ENCODE assay signal across 8 cellular contexts in genomic region chr6:34249469-34250370, GRCh38. TPM values are rescaled to one million over a fixed set of nuclear protein-coding genes. Genes with fewer than 3 reads are reported as not detected.
DNase-seq lines count a peak whose midpoint lies in the region; ATAC-seq and TF ChIP-seq lines count a peak whose summit lies in the region.

No MANE protein-coding gene starts in this region.

- H2AFZ ChIP-seq in DND-41 (ENCODE audit: low read depth, low read length): peak overlapping the region; percentile 97
- H2AFZ ChIP-seq in OCI-LY1 (ENCODE audit: low read length): peak overlapping the region; percentile 28; the same call in 1 of the 2 replicates
- H2AFZ ChIP-seq in neural cell (ENCODE audit: low read depth, low read length): peak overlapping the region; percentile 93

- TF ChIP-seq CTCF in DND-41 (IDR thresholded peaks at IDR 0.05; ENCODE audit: borderline replicate concordance, extremely low read depth, low read length, poor library complexity, severe bottlenecking) (no peak), OCI-LY1 (IDR thresholded peaks at IDR 0.05; ENCODE audit: low read length) (no peak), epithelial cell of esophagus (IDR thresholded peaks at IDR 0.05; ENCODE audit: insufficient read depth, low read depth, low read length, missing control alignments) (no peak), neural cell (IDR thresholded peaks at IDR 0.05; ENCODE audit: poor library complexity, severe bottlenecking) (no peak)

- TF ChIP-seq RAD21 in neural cell (conservative IDR thresholded peaks at IDR 0.05): no peak

- H3K79me2 ChIP-seq in DND-41 (ENCODE audit: insufficient read depth, low read length) (peaks cover 5% of the 10 kb centered on the region), OCI-LY1 (ENCODE audit: insufficient read depth, low read length) (no peaks in the 10 kb centered on the region), neural cell (replicated peaks; ENCODE audit: insufficient read depth, low read length) (no peaks in the 10 kb centered on the region)

- H3K27ac ChIP-seq in DND-41 (ENCODE audit: low read length) (peak overlapping the region; percentile 84), OCI-LY1 (ENCODE audit: low read depth, low read length, poor library complexity, severe bottlenecking) (no peak overlapping the region), neural cell (ENCODE audit: low read length) (no peak overlapping the region)

- no peak for TF ChIP-seq EP300 in neural cell (conservative IDR thresholded peaks at IDR 0.05; ENCODE audit: poor library complexity, severe bottlenecking)

- H3K4me1 ChIP-seq in DND-41 (ENCODE audit: insufficient read depth, low read length) (peaks cover 27% of the 10 kb centered on the region), OCI-LY1 (ENCODE audit: insufficient read depth, low read length, severe bottlenecking) (peaks cover 16% of the 10 kb centered on the region)

- H3K27me3 ChIP-seq in DND-41 (ENCODE audit: insufficient read depth, low read length, poor library complexity) (no peaks in the 10 kb centered on the region), OCI-LY1 (ENCODE audit: insufficient read depth, low read length) (no peaks in the 10 kb centered on the region), neural cell (ENCODE audit: insufficient read depth, low read depth, low read length) (no peaks in the 10 kb centered on the region)

- H3K9ac ChIP-seq in DND-41 (ENCODE audit: low read depth, low read length) (peak overlapping the region; percentile 81), OCI-LY1 (ENCODE audit: low read length) (peak overlapping the region; percentile 73), neural cell (ENCODE audit: low read length) (peak overlapping the region; percentile 76)

- DNase-seq in DND-41: no peak
- DNase-seq in epithelial cell of esophagus (ENCODE audit: low read depth): no peak
- no peak for DNase-seq in 8988T
- DNase-seq in SW 1271 (lab: John Stamatoyannopoulos, UW): no peak

- H3F3A ChIP-seq in OCI-LY1 (ENCODE audit: insufficient read depth, low read length): peaks cover 3% of the 10 kb centered on the region; the same call in 1 of the 2 replicates
- H3F3A ChIP-seq in neural cell (ENCODE audit: insufficient read depth, low read length, poor library complexity, severe bottlenecking): no peaks in the 10 kb centered on the region

- peaks cover 15% of the 10 kb centered on the region; the same call in 1 of the 2 replicates for H3K36me3 ChIP-seq in DND-41 (ENCODE audit: insufficient read depth, low read length)
- peaks cover 2% of the 10 kb centered on the region for H3K36me3 ChIP-seq in OCI-LY1 (ENCODE audit: insufficient read depth, low read length)
- no peaks in the 10 kb centered on the region for H3K36me3 ChIP-seq in neural cell (ENCODE audit: insufficient read depth, low read length)

- H3K9me2 ChIP-seq in OCI-LY1 (ENCODE audit: low read depth, low read length) (no peaks in the 10 kb centered on the region), neural cell (ENCODE audit: insufficient read depth, low read length) (no peaks in the 10 kb centered on the region)

- peak overlapping the region; percentile 100 for H3K4me2 ChIP-seq in DND-41 (ENCODE audit: insufficient read depth, low read length)
- peak overlapping the region; percentile 98 for H3K4me2 ChIP-seq in OCI-LY1 (ENCODE audit: low read length)
- peak overlapping the region; percentile 51 for H3K4me2 ChIP-seq in neural cell (ENCODE audit: low read length)

- H3K9me3 ChIP-seq in DND-41 (ENCODE audit: insufficient read depth, low read length, severe bottlenecking): no peaks in the 10 kb centered on the region
- no peaks in the 10 kb centered on the region for H3K9me3 ChIP-seq in OCI-LY1 (ENCODE audit: low read length)
- no peaks in the 10 kb centered on the region for H3K9me3 ChIP-seq in neural cell (ENCODE audit: low read length)

- H4K20me1 ChIP-seq in DND-41 (ENCODE audit: insufficient read depth, low read length) (peaks cover 20% of the 10 kb centered on the region), OCI-LY1 (ENCODE audit: insufficient read depth, low read length) (no peaks in the 10 kb centered on the region), neural cell (ENCODE audit: insufficient read depth) (no peaks in the 10 kb centered on the region)

- H3K4me3 ChIP-seq in DND-41 (ENCODE audit: low read depth in 1 of 2, low read length in 2 of 2) (peak overlapping the region; percentile 77 to 97; a peak in 3 of 4 replicates), OCI-LY1 (ENCODE audit: low read depth, low read length, poor library complexity, severe bottlenecking) (peak overlapping the region; percentile 81), epithelial cell of esophagus (ENCODE audit: low read length) (peak overlapping the region; percentile 58), neural cell (ENCODE audit: low read length) (peak overlapping the region; percentile 92)

- ATAC-seq in DND-41 (ENCODE audit: insufficient read depth, low read depth) (peak; percentile 54), GM21723 (IDR thresholded peaks at IDR 0.05; ENCODE audit: unreplicated experiment) (peak; percentile 25), GM21717 (IDR thresholded peaks at IDR 0.05; ENCODE audit: unreplicated experiment) (no peak)

TF ChIP-seq in neural cell, 6 proteins besides CTCF, POLR2A, EP300 and RAD21:
- TF ChIP-seq TAF1 (IDR thresholded peaks at IDR 0.05; ENCODE audit: low read depth): no peak
- TF ChIP-seq SMC3 (conservative IDR thresholded peaks at IDR 0.05; ENCODE audit: poor library complexity): no peak
- TF ChIP-seq MXI1 (conservative IDR thresholded peaks at IDR 0.05; ENCODE audit: poor library complexity, severe bottlenecking): no peak
- TF ChIP-seq, protein P1, sequence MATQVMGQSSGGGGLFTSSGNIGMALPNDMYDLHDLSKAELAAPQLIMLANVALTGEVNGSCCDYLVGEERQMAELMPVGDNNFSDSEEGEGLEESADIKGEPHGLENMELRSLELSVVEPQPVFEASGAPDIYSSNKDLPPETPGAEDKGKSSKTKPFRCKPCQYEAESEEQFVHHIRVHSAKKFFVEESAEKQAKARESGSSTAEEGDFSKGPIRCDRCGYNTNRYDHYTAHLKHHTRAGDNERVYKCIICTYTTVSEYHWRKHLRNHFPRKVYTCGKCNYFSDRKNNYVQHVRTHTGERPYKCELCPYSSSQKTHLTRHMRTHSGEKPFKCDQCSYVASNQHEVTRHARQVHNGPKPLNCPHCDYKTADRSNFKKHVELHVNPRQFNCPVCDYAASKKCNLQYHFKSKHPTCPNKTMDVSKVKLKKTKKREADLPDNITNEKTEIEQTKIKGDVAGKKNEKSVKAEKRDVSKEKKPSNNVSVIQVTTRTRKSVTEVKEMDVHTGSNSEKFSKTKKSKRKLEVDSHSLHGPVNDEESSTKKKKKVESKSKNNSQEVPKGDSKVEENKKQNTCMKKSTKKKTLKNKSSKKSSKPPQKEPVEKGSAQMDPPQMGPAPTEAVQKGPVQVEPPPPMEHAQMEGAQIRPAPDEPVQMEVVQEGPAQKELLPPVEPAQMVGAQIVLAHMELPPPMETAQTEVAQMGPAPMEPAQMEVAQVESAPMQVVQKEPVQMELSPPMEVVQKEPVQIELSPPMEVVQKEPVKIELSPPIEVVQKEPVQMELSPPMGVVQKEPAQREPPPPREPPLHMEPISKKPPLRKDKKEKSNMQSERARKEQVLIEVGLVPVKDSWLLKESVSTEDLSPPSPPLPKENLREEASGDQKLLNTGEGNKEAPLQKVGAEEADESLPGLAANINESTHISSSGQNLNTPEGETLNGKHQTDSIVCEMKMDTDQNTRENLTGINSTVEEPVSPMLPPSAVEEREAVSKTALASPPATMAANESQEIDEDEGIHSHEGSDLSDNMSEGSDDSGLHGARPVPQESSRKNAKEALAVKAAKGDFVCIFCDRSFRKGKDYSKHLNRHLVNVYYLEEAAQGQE (IDR thresholded peaks at IDR 0.05; ENCODE audit: borderline replicate concordance): no peak
- no peak for TF ChIP-seq POLR2AphosphoS5 (IDR thresholded peaks at IDR 0.05)
- no peak for TF ChIP-seq EZH2 (IDR thresholded peaks at IDR 0.05; ENCODE audit: borderline replicate concordance, insufficient read depth, low read length, poor library complexity, severe bottlenecking)

RNA-seq across cellular contexts. Expression of gene SMIM29, which starts 0.9 kb away (rescaled TPM):
- polyA plus RNA-seq in neural cell: 78.8 and 82.1 TPM in 2 replicates
- 16.3 and 20.8 TPM in 2 replicates for polyA minus RNA-seq in neural cell

RNA-seq across cellular contexts. Expression of gene HMGA1, which starts 13.0 kb away (rescaled TPM):
- 31.5 and 42.2 TPM in 2 replicates for polyA plus RNA-seq in neural cell
- polyA minus RNA-seq in neural cell: 39.0 and 39.9 TPM in 2 replicates

Comparison
In these comparisons a context has a peak if more than half of its experiments do, and no peak if none do; other contexts are left out.
1. H2AFZ ChIP-seq: peak in every context shown above with its lines; median percentile 97 in DND-41; 93 in neural cell; 28 in OCI-LY1.